Comparison of ENCODE assay signal across 1 cellular context in the genomic region with DNA sequence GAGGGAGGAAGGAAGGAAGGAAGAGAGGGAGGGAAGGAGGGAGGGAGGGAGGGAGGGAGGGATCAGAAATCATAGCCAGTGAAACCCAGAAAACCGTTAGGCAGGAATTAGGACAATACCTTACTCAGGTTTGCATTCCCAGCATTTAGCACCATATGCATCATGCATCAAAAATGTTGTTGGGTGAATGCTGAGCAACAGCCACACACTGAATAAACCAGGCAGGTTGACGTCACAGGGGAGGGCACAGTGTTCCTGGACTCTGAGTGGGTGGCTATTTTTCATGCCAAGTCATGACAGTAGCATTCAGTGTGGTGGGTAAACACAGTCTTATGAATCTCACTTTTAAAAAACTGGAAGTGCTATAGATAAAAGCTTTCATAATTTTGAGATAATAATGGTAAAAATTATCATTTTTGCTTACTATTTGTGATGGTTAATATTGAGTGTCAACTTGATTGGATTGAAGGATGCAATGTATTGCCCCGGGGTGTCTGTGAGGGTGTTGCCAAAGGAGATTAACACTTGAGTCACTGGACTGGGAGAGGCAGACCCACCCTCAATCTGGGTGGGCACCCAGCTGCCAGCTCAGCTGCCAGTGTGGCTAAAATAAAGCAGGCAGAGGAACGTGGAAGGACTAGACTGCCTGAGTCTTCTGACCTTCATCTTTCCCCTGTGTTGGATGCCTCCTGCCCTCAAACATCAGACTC.
A peak's percentile ranks its signal among the peaks of the same experiment; 100 is the strongest.
TF ChIP-seq lines count a peak whose summit lies in the region.

No MANE protein-coding gene starts in this region.

TF ChIP-seq in HCT116, 20 proteins besides CTCF, POLR2A, EP300 and RAD21 (continued from another document):
- TF ChIP-seq, protein P1, sequence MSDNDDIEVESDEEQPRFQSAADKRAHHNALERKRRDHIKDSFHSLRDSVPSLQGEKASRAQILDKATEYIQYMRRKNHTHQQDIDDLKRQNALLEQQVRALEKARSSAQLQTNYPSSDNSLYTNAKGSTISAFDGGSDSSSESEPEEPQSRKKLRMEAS (IDR thresholded peaks at IDR 0.05) = peak; percentile 40; the same call in 1 of the 2 replicates
- TF ChIP-seq CEBPB (IDR thresholded peaks at IDR 0.05; ENCODE audit: low read depth) (no peak), JUND (IDR thresholded peaks at IDR 0.05) (peak; percentile 85), ZFX (IDR thresholded peaks at IDR 0.05) (no peak), ELF1 (IDR thresholded peaks at IDR 0.05; ENCODE audit: borderline replicate concordance, low read depth) (no peak), ZNF274 (IDR thresholded peaks at IDR 0.05; ENCODE audit: low read depth, low read length) (no peak), POLR2AphosphoS5 (IDR thresholded peaks at IDR 0.05; ENCODE audit: low read depth, low read length) (peak; percentile 36; the same call in 1 of the 2 replicates), EZH2 (IDR thresholded peaks at IDR 0.05) (no peak), EZH2phosphoT487 (IDR thresholded peaks at IDR 0.05; ENCODE audit: borderline replicate concordance) (no peak), CBX3 (IDR thresholded peaks at IDR 0.05; ENCODE audit: low read depth) (peak; percentile 50; the same call in 1 of the 2 replicates), SP1 (IDR thresholded peaks at IDR 0.05; ENCODE audit: low read depth) (peak; percentile 76), TCF7L2 (IDR thresholded peaks at IDR 0.05; ENCODE audit: borderline replicate concordance, extremely low read depth, insufficient read depth, insufficient read length) (no peak)
- TF ChIP-seq, protein P2, sequence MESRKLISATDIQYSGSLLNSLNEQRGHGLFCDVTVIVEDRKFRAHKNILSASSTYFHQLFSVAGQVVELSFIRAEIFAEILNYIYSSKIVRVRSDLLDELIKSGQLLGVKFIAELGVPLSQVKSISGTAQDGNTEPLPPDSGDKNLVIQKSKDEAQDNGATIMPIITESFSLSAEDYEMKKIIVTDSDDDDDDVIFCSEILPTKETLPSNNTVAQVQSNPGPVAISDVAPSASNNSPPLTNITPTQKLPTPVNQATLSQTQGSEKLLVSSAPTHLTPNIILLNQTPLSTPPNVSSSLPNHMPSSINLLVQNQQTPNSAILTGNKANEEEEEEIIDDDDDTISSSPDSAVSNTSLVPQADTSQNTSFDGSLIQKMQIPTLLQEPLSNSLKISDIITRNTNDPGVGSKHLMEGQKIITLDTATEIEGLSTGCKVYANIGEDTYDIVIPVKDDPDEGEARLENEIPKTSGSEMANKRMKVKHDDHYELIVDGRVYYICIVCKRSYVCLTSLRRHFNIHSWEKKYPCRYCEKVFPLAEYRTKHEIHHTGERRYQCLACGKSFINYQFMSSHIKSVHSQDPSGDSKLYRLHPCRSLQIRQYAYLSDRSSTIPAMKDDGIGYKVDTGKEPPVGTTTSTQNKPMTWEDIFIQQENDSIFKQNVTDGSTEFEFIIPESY (IDR thresholded peaks at IDR 0.05; ENCODE audit: extremely low read depth, insufficient replicate concordance, low read length) = peak; percentile 20
- TF ChIP-seq, protein P3, sequence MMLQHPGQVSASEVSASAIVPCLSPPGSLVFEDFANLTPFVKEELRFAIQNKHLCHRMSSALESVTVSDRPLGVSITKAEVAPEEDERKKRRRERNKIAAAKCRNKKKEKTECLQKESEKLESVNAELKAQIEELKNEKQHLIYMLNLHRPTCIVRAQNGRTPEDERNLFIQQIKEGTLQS (IDR thresholded peaks at IDR 0.05) = no peak; the same call in 1 of the 2 replicates
TF ChIP-seq in HCT116: peak in this region for 9.
